ENCODE assay signal across 1 cellular context in genomic region chr18:58402951-58403702, GRCh38.
TF ChIP-seq lines count a peak whose summit lies in the region.

No MANE protein-coding gene starts in this region.

TF ChIP-seq in HepG2, 621 proteins besides CTCF, POLR2A, EP300 and RAD21 (continued from another document and continues in another):
- TF ChIP-seq, protein P1, sequence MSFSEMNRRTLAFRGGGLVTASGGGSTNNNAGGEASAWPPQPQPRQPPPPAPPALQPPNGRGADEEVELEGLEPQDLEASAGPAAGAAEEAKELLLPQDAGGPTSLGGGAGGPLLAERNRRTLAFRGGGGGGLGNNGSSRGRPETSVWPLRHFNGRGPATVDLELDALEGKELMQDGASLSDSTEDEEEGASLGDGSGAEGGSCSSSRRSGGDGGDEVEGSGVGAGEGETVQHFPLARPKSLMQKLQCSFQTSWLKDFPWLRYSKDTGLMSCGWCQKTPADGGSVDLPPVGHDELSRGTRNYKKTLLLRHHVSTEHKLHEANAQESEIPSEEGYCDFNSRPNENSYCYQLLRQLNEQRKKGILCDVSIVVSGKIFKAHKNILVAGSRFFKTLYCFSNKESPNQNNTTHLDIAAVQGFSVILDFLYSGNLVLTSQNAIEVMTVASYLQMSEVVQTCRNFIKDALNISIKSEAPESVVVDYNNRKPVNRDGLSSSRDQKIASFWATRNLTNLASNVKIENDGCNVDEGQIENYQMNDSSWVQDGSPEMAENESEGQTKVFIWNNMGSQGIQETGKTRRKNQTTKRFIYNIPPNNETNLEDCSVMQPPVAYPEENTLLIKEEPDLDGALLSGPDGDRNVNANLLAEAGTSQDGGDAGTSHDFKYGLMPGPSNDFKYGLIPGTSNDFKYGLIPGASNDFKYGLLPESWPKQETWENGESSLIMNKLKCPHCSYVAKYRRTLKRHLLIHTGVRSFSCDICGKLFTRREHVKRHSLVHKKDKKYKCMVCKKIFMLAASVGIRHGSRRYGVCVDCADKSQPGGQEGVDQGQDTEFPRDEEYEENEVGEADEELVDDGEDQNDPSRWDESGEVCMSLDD (CRISPR knock-in tag; IDR thresholded peaks at IDR 0.05; ENCODE audit: borderline replicate concordance), result peak; percentile 31; the same call in 1 of the 2 replicates
- peak; percentile 59; the same call in 1 of the 2 replicates for TF ChIP-seq ZBTB20 (CRISPR knock-in tag; IDR thresholded peaks at IDR 0.05; ENCODE audit: borderline replicate concordance, low read depth)
- TF ChIP-seq ZBTB7B (CRISPR knock-in tag; IDR thresholded peaks at IDR 0.05), result peak; percentile 96
- peak; percentile 80 for TF ChIP-seq ZBTB33 (CRISPR knock-in tag; IDR thresholded peaks at IDR 0.05)
- TF ChIP-seq ZBTB3 (CRISPR knock-in tag; IDR thresholded peaks at IDR 0.05; ENCODE audit: borderline replicate concordance, low read depth), result peak; percentile 20; the same call in 1 of the 2 replicates
- no peak for TF ChIP-seq HDAC6 (IDR thresholded peaks at IDR 0.05; ENCODE audit: low read depth, low read length)
- no peak for TF ChIP-seq ZNF20 (CRISPR knock-in tag; IDR thresholded peaks at IDR 0.05)
- TF ChIP-seq NR2F6 (IDR thresholded peaks at IDR 0.05), result peak; percentile 92
- peak; percentile 97 for TF ChIP-seq NR2F6 (CRISPR knock-in tag; IDR thresholded peaks at IDR 0.05)
- TF ChIP-seq ZFP91 (CRISPR knock-in tag; IDR thresholded peaks at IDR 0.05; ENCODE audit: borderline replicate concordance), result peak; percentile 91
- no peak for TF ChIP-seq NFYB (CRISPR knock-in tag; IDR thresholded peaks at IDR 0.05)
- TF ChIP-seq POLR2AphosphoS2 (IDR thresholded peaks at IDR 0.05; ENCODE audit: low read depth, low read length), result no peak
- TF ChIP-seq NCOA1 (CRISPR knock-in tag; IDR thresholded peaks at IDR 0.05), result peak; percentile 100
- no peak for TF ChIP-seq ZNF597 (CRISPR knock-in tag; IDR thresholded peaks at IDR 0.05)
- TF ChIP-seq ZNF746 (CRISPR knock-in tag; IDR thresholded peaks at IDR 0.05), result peak; percentile 59; the same call in 1 of the 2 replicates
- TF ChIP-seq ZNF768 (CRISPR knock-in tag; IDR thresholded peaks at IDR 0.05), result peak; percentile 78
- TF ChIP-seq, protein P2, sequence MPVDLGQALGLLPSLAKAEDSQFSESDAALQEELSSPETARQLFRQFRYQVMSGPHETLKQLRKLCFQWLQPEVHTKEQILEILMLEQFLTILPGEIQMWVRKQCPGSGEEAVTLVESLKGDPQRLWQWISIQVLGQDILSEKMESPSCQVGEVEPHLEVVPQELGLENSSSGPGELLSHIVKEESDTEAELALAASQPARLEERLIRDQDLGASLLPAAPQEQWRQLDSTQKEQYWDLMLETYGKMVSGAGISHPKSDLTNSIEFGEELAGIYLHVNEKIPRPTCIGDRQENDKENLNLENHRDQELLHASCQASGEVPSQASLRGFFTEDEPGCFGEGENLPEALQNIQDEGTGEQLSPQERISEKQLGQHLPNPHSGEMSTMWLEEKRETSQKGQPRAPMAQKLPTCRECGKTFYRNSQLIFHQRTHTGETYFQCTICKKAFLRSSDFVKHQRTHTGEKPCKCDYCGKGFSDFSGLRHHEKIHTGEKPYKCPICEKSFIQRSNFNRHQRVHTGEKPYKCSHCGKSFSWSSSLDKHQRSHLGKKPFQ (CRISPR knock-in tag; IDR thresholded peaks at IDR 0.05; ENCODE audit: insufficient replicate concordance), result no peak
- peak; percentile 38; the same call in 1 of the 2 replicates for TF ChIP-seq ZNF7 (CRISPR knock-in tag; IDR thresholded peaks at IDR 0.05)
- TF ChIP-seq IRX3 (CRISPR knock-in tag; IDR thresholded peaks at IDR 0.05; ENCODE audit: borderline replicate concordance, low read depth), result peak; percentile 77; the same call in 1 of the 2 replicates
- TF ChIP-seq TGIF2 (CRISPR knock-in tag; IDR thresholded peaks at IDR 0.05), result peak; percentile 89; the same call in 1 of the 2 replicates
- TF ChIP-seq ATM (IDR thresholded peaks at IDR 0.05; ENCODE audit: borderline replicate concordance), result no peak
- peak; percentile 55 for TF ChIP-seq HOXA5 (CRISPR knock-in tag; IDR thresholded peaks at IDR 0.05)
- 0 out of 2 replicates have a peak, but pooled peaks have one; percentile 25 for TF ChIP-seq SMAD3 (CRISPR knock-in tag; IDR thresholded peaks at IDR 0.05)
- TF ChIP-seq ZNF274 (CRISPR knock-in tag; IDR thresholded peaks at IDR 0.05), result peak; percentile 92
- TF ChIP-seq PCBP1 (IDR thresholded peaks at IDR 0.05; ENCODE audit: borderline replicate concordance, low read depth, low read length), result no peak
- TF ChIP-seq POGK (CRISPR knock-in tag; conservative IDR thresholded peaks at IDR 0.05), result no peak
- TF ChIP-seq CENPT (CRISPR knock-in tag; IDR thresholded peaks at IDR 0.05; ENCODE audit: low read depth), result peak; percentile 40; the same call in 1 of the 2 replicates
- TF ChIP-seq SRY (CRISPR knock-in tag; IDR thresholded peaks at IDR 0.05), result no peak
- TF ChIP-seq, protein P3, sequence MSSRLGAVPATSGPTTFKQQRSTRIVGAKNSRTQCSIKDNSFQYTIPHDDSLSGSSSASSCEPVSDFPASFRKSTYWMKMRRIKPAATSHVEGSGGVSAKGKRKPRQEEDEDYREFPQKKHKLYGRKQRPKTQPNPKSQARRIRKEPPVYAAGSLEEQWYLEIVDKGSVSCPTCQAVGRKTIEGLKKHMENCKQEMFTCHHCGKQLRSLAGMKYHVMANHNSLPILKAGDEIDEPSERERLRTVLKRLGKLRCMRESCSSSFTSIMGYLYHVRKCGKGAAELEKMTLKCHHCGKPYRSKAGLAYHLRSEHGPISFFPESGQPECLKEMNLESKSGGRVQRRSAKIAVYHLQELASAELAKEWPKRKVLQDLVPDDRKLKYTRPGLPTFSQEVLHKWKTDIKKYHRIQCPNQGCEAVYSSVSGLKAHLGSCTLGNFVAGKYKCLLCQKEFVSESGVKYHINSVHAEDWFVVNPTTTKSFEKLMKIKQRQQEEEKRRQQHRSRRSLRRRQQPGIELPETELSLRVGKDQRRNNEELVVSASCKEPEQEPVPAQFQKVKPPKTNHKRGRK (CRISPR knock-in tag; IDR thresholded peaks at IDR 0.05), result no peak
- TF ChIP-seq CREB3 (CRISPR knock-in tag; IDR thresholded peaks at IDR 0.05), result no peak
- TF ChIP-seq CREM (IDR thresholded peaks at IDR 0.05), result peak; percentile 89
- TF ChIP-seq CREM (CRISPR knock-in tag; IDR thresholded peaks at IDR 0.05), result no peak
- TF ChIP-seq ARID2 (CRISPR knock-in tag; IDR thresholded peaks at IDR 0.05; ENCODE audit: borderline replicate concordance), result no peak
- TF ChIP-seq PHF21A (CRISPR knock-in tag; IDR thresholded peaks at IDR 0.05), result peak; percentile 85
- TF ChIP-seq PTBP1 (IDR thresholded peaks at IDR 0.05; ENCODE audit: low read depth, low read length, poor library complexity, severe bottlenecking), result no peak
- TF ChIP-seq ATAD3A (CRISPR knock-in tag; IDR thresholded peaks at IDR 0.05), result no peak
- TF ChIP-seq ESRRA (CRISPR knock-in tag; IDR thresholded peaks at IDR 0.05; ENCODE audit: low read depth), result peak; percentile 98; the same call in 1 of the 2 replicates
- TF ChIP-seq KLF9 (CRISPR knock-in tag; IDR thresholded peaks at IDR 0.05; ENCODE audit: low read depth), result 0 out of 2 replicates have a peak, but pooled peaks have one; percentile 55
- peak; percentile 93 for TF ChIP-seq PPARG (CRISPR knock-in tag; conservative IDR thresholded peaks at IDR 0.05)
- no peak for TF ChIP-seq TCF12 (IDR thresholded peaks at IDR 0.05)
- TF ChIP-seq TCF12 (CRISPR knock-in tag; IDR thresholded peaks at IDR 0.05), result peak; percentile 98
- TF ChIP-seq POLR2G (IDR thresholded peaks at IDR 0.05; ENCODE audit: low read depth, low read length), result peak; percentile 32; the same call in 1 of the 2 replicates
- TF ChIP-seq MIER3 (CRISPR knock-in tag; IDR thresholded peaks at IDR 0.05; ENCODE audit: borderline replicate concordance), result peak; percentile 91
- peak; percentile 65; the same call in 1 of the 2 replicates for TF ChIP-seq ZNF296 (CRISPR knock-in tag; conservative IDR thresholded peaks at IDR 0.05)
- TF ChIP-seq, protein P4, sequence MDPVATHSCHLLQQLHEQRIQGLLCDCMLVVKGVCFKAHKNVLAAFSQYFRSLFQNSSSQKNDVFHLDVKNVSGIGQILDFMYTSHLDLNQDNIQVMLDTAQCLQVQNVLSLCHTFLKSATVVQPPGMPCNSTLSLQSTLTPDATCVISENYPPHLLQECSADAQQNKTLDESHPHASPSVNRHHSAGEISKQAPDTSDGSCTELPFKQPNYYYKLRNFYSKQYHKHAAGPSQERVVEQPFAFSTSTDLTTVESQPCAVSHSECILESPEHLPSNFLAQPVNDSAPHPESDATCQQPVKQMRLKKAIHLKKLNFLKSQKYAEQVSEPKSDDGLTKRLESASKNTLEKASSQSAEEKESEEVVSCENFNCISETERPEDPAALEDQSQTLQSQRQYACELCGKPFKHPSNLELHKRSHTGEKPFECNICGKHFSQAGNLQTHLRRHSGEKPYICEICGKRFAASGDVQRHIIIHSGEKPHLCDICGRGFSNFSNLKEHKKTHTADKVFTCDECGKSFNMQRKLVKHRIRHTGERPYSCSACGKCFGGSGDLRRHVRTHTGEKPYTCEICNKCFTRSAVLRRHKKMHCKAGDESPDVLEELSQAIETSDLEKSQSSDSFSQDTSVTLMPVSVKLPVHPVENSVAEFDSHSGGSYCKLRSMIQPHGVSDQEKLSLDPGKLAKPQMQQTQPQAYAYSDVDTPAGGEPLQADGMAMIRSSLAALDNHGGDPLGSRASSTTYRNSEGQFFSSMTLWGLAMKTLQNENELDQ (CRISPR knock-in tag; IDR thresholded peaks at IDR 0.05; ENCODE audit: borderline replicate concordance), result peak; percentile 81; the same call in 1 of the 2 replicates
- no peak for TF ChIP-seq ZNF432 (CRISPR knock-in tag; IDR thresholded peaks at IDR 0.05; ENCODE audit: borderline replicate concordance)
- peak; percentile 72; the same call in 1 of the 2 replicates for TF ChIP-seq ZBTB42 (CRISPR knock-in tag; IDR thresholded peaks at IDR 0.05)
- TF ChIP-seq SRSF4 (IDR thresholded peaks at IDR 0.05; ENCODE audit: low read depth, low read length, poor library complexity, severe bottlenecking), result no peak
- TF ChIP-seq HIVEP1 (CRISPR knock-in tag; IDR thresholded peaks at IDR 0.05), result peak; percentile 88
- TF ChIP-seq ZNF30 (CRISPR knock-in tag; IDR thresholded peaks at IDR 0.05), result peak; percentile 63; the same call in 1 of the 2 replicates
- no peak for TF ChIP-seq ZNF552 (CRISPR knock-in tag; IDR thresholded peaks at IDR 0.05; ENCODE audit: borderline replicate concordance)
- TF ChIP-seq JUN (CRISPR knock-in tag; IDR thresholded peaks at IDR 0.05), result no peak
- TF ChIP-seq XRCC5 (optimal IDR thresholded peaks at IDR 0.05; ENCODE audit: low read length), result peak; percentile 41
- TF ChIP-seq, protein P5, sequence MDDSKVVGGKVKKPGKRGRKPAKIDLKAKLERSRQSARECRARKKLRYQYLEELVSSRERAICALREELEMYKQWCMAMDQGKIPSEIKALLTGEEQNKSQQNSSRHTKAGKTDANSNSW (CRISPR knock-in tag; IDR thresholded peaks at IDR 0.05; ENCODE audit: borderline replicate concordance), result 0 out of 2 replicates have a peak, but pooled peaks have one; percentile 78
- 0 out of 2 replicates have a peak, but pooled peaks have one; percentile 17 for TF ChIP-seq ZNF777 (CRISPR knock-in tag; IDR thresholded peaks at IDR 0.05)
- TF ChIP-seq PHB2 (IDR thresholded peaks at IDR 0.05; ENCODE audit: partially characterized antibody), result no peak
